ENCODE assay signal across 10 cellular contexts in genomic region chr12:2893007-2893406, GRCh38. TPM values are rescaled to one million over a fixed set of nuclear protein-coding genes. Genes with fewer than 3 reads are reported as not detected.
A peak's percentile ranks its signal among the peaks of the same experiment; 100 is the strongest.
DNase-seq lines count a peak whose midpoint lies in the region; ATAC-seq, FAIRE-seq and TF ChIP-seq lines count a peak whose summit lies in the region.
"Had no signal": no experiment of that assay in that cellular context is flagged by ENCODE, and none has a peak within 500 bp of the region (broad histone marks: within the 10 kb centered on the region; RNA-seq: fewer than 3 reads in every experiment).

No MANE protein-coding gene starts in this region.

- no peak overlapping the region for H3K27ac ChIP-seq in stomach smooth muscle (ENCODE audit: low read length)
- H3K27ac ChIP-seq in kidney (ENCODE audit: low read depth in 2 of 2, low read length in 2 of 2) = no peak overlapping the region
- H3K27ac ChIP-seq: BLaER1 treated with 17β-estradiol and CSF1 and Interleukin-3, amounts not matched to agents 10 nM and 100 nM had no signal

- H3K9ac ChIP-seq in stomach smooth muscle (ENCODE audit: low read length in 2 of 2) (no peak overlapping the region), kidney (ENCODE audit: low read length in 2 of 2) (no peak overlapping the region)
- H3K9ac ChIP-seq: BLaER1 treated with 17β-estradiol and CSF1 and Interleukin-3, amounts not matched to agents 10 nM and 100 nM had no signal

- no peak for DNase-seq in activated CD4-positive, alpha-beta memory T cell treated with anti-CD3 and anti-CD28 coated beads, Interleukin-2, amount 10 ng/mL, durations not matched to agents 7 days and 5 days
- DNase-seq in activated CD4-positive, alpha-beta memory T cell treated with anti-CD3 and anti-CD28 coated beads for 36 hours = no peak
- DNase-seq in activated CD8-positive, alpha-beta T cell treated with anti-CD3 and anti-CD28 coated beads for 36 hours = no peak
- DNase-seq in foreskin fibroblast (peak; percentile 85 to 94), kidney (no peak)

- peaks cover 15% of the 10 kb centered on the region for H3K36me3 Mint-ChIP-seq in activated CD4-positive, alpha-beta memory T cell treated with anti-CD3 and anti-CD28 coated beads, Interleukin-2, amount 10 ng/mL, durations not matched to agents 7 days and 5 days (ENCODE audit: low read depth)
- H3K36me3 Mint-ChIP-seq in activated CD4-positive, alpha-beta memory T cell treated with anti-CD3 and anti-CD28 coated beads for 36 hours = peaks cover 3% of the 10 kb centered on the region
- peaks cover 10% of the 10 kb centered on the region for H3K36me3 Mint-ChIP-seq in activated CD8-positive, alpha-beta T cell treated with anti-CD3 and anti-CD28 coated beads for 36 hours (ENCODE audit: low read depth)

- TF ChIP-seq CTCF in activated CD8-positive, alpha-beta T cell treated with anti-CD3 and anti-CD28 coated beads for 36 hours (IDR thresholded peaks at IDR 0.05) = no peak
- TF ChIP-seq CTCF in foreskin fibroblast (IDR thresholded peaks at IDR 0.05; ENCODE audit: low read depth, low read length) (no peak), kidney (IDR thresholded peaks at IDR 0.05; ENCODE audit: borderline replicate concordance, extremely low read depth, insufficient read depth) (no peak)

- CTCF ChIA-PET in activated CD4-positive, alpha-beta memory T cell treated with anti-CD3 and anti-CD28 coated beads, Interleukin-2, amount 10 ng/mL, durations not matched to agents 7 days and 5 days (lab: Charles Lee) = interaction anchor here (1.6 kb wide), 1 partner anchor 15 kb away, joined by 4 read pairs; no protein-coding TSS in a partner anchor
- CTCF ChIA-PET in activated CD4-positive, alpha-beta memory T cell treated with anti-CD3 and anti-CD28 coated beads for 36 hours (lab: Charles Lee) = interaction anchor here (0.9 kb wide), 1 partner anchor 19 kb away, joined by 3 read pairs; no protein-coding TSS in a partner anchor
- CTCF ChIA-PET in activated CD8-positive, alpha-beta T cell treated with anti-CD3 and anti-CD28 coated beads for 36 hours (lab: Charles Lee) = interaction anchor here (0.8 kb wide), 1 partner anchor 149 kb away, joined by 3 read pairs; no protein-coding TSS in a partner anchor

- no peaks in the 10 kb centered on the region for H3K9me3 ChIP-seq in stomach smooth muscle (ENCODE audit: control insufficient read depth in 2 of 2, low read length in 2 of 2)
- H3K9me3 ChIP-seq in kidney (ENCODE audit: control insufficient read depth in 1 of 2, low read length in 2 of 2) = no peaks in the 10 kb centered on the region
- H3K9me3 ChIP-seq: BLaER1 treated with 17β-estradiol and CSF1 and Interleukin-3, amounts not matched to agents 10 nM and 100 nM had no signal

- H3K4me1 ChIP-seq in stomach smooth muscle (ENCODE audit: control insufficient read depth, insufficient read depth, low read length) (peaks cover 20% of the 10 kb centered on the region), kidney (ENCODE audit: control insufficient read depth in 1 of 2, insufficient read depth in 1 of 2, low read depth in 1 of 2, low read length in 2 of 2) (peaks cover 3 to 8% of the 10 kb centered on the region in 2 donors)

- no peaks in the 10 kb centered on the region for H3K9me3 Mint-ChIP-seq in activated CD4-positive, alpha-beta memory T cell treated with anti-CD3 and anti-CD28 coated beads, Interleukin-2, amount 10 ng/mL, durations not matched to agents 7 days and 5 days
- H3K9me3 Mint-ChIP-seq in activated CD4-positive, alpha-beta memory T cell treated with anti-CD3 and anti-CD28 coated beads for 36 hours = no peaks in the 10 kb centered on the region
- no peaks in the 10 kb centered on the region for H3K9me3 Mint-ChIP-seq in activated CD8-positive, alpha-beta T cell treated with anti-CD3 and anti-CD28 coated beads for 36 hours

- ATAC-seq in activated CD8-positive, alpha-beta T cell treated with anti-CD3 and anti-CD28 coated beads for 36 hours = no peak
- ATAC-seq in GM18868 (IDR thresholded peaks at IDR 0.05; ENCODE audit: unreplicated experiment) (no peak), HG02970 (IDR thresholded peaks at IDR 0.05; ENCODE audit: low FRiP score, unreplicated experiment) (no peak)

- H3K36me3 ChIP-seq in stomach smooth muscle (ENCODE audit: control insufficient read depth in 2 of 2, insufficient read depth in 2 of 2, low read length in 2 of 2) (peaks cover 1 to 2% of the 10 kb centered on the region in 2 donors), kidney (ENCODE audit: control insufficient read depth in 1 of 2, insufficient read depth in 2 of 2, low read length in 2 of 2) (no peaks in the 10 kb centered on the region)

- H3K4me1 Mint-ChIP-seq in activated CD4-positive, alpha-beta memory T cell treated with anti-CD3 and anti-CD28 coated beads, Interleukin-2, amount 10 ng/mL, durations not matched to agents 7 days and 5 days = peaks cover 36% of the 10 kb centered on the region
- peaks cover 32% of the 10 kb centered on the region for H3K4me1 Mint-ChIP-seq in activated CD4-positive, alpha-beta memory T cell treated with anti-CD3 and anti-CD28 coated beads for 36 hours (ENCODE audit: low read depth)
- peaks cover 32% of the 10 kb centered on the region for H3K4me1 Mint-ChIP-seq in activated CD8-positive, alpha-beta T cell treated with anti-CD3 and anti-CD28 coated beads for 36 hours (ENCODE audit: low read depth)

- intact Hi-C loops in activated CD4-positive, alpha-beta memory T cell treated with anti-CD3 and anti-CD28 coated beads for 36 hours (cut with micrococcal nuclease) = no loop called here
- intact Hi-C loops in activated CD8-positive, alpha-beta T cell treated with anti-CD3 and anti-CD28 coated beads for 36 hours (cut with micrococcal nuclease) = no loop called here
- intact Hi-C loops in kidney (cut with DNase I) = no loop called here

- H3K4me3 Mint-ChIP-seq in activated CD4-positive, alpha-beta memory T cell treated with anti-CD3 and anti-CD28 coated beads, Interleukin-2, amount 10 ng/mL, durations not matched to agents 7 days and 5 days = peak overlapping the region; percentile 43
- no peak overlapping the region for H3K4me3 Mint-ChIP-seq in activated CD4-positive, alpha-beta memory T cell treated with anti-CD3 and anti-CD28 coated beads for 36 hours
- H3K4me3 Mint-ChIP-seq in activated CD8-positive, alpha-beta T cell treated with anti-CD3 and anti-CD28 coated beads for 36 hours = peak overlapping the region; percentile 24

- POLR2A ChIA-PET in activated CD4-positive, alpha-beta memory T cell treated with anti-CD3 and anti-CD28 coated beads, Interleukin-2, amount 10 ng/mL, durations not matched to agents 7 days and 5 days (lab: Charles Lee) = interaction anchor here (5.9 kb wide), 1 partner anchor 14 kb away, joined by 99 read pairs; the partner anchor contains the start of genes FOXM1 and RHNO1
- POLR2A ChIA-PET in activated CD4-positive, alpha-beta memory T cell treated with anti-CD3 and anti-CD28 coated beads for 36 hours (lab: Charles Lee) = no interaction called here
- POLR2A ChIA-PET in activated CD8-positive, alpha-beta T cell treated with anti-CD3 and anti-CD28 coated beads for 36 hours (lab: Charles Lee) = interaction anchor here (0.9 to 6.3 kb wide), 2 partner anchors 14 to 50 kb away, joined by 3 to 48 read pairs; partner anchors contain the start of genes FOXM1 and RHNO1

- no peak overlapping the region for H3K27ac Mint-ChIP-seq in activated CD4-positive, alpha-beta memory T cell treated with anti-CD3 and anti-CD28 coated beads, Interleukin-2, amount 10 ng/mL, durations not matched to agents 7 days and 5 days
- H3K27ac Mint-ChIP-seq in activated CD4-positive, alpha-beta memory T cell treated with anti-CD3 and anti-CD28 coated beads for 36 hours = no peak overlapping the region
- no peak overlapping the region for H3K27ac Mint-ChIP-seq in activated CD8-positive, alpha-beta T cell treated with anti-CD3 and anti-CD28 coated beads for 36 hours

- H3K27me3 ChIP-seq in stomach smooth muscle (ENCODE audit: control insufficient read depth in 1 of 2, insufficient read depth in 2 of 2, low read length in 2 of 2) = no peaks in the 10 kb centered on the region
- H3K27me3 ChIP-seq: BLaER1 treated with 17β-estradiol and CSF1 and Interleukin-3, amounts not matched to agents 10 nM and 100 nM had no signal

- no peak for FAIRE-seq in kidney (lab: Jason Lieb, UNC)
- FAIRE-seq: GM19239 had no signal

- H3K27me3 Mint-ChIP-seq in activated CD4-positive, alpha-beta memory T cell treated with anti-CD3 and anti-CD28 coated beads, Interleukin-2, amount 10 ng/mL, durations not matched to agents 7 days and 5 days = no peaks in the 10 kb centered on the region
- no peaks in the 10 kb centered on the region for H3K27me3 Mint-ChIP-seq in activated CD4-positive, alpha-beta memory T cell treated with anti-CD3 and anti-CD28 coated beads for 36 hours
- no peaks in the 10 kb centered on the region for H3K27me3 Mint-ChIP-seq in activated CD8-positive, alpha-beta T cell treated with anti-CD3 and anti-CD28 coated beads for 36 hours

- H3K4me3 ChIP-seq in foreskin fibroblast (ENCODE audit: low read depth in 1 of 2, low read length in 2 of 2) (peak overlapping the region; percentile 63 to 94), stomach smooth muscle (ENCODE audit: low read length in 2 of 2) (peak overlapping the region; percentile 22 to 47), kidney (ENCODE audit: low read length in 2 of 2) (no peak overlapping the region)
- H3K4me3 ChIP-seq: BLaER1 treated with 17β-estradiol and CSF1 and Interleukin-3, amounts not matched to agents 10 nM and 100 nM had no signal

RNA-seq across cellular contexts. Expression of gene TULP3, which starts 2.3 kb away (rescaled TPM):
- 1 to 10 TPM; 8.4 to 8.8 TPM for total RNA-seq in activated CD4-positive, alpha-beta memory T cell treated with anti-CD3 and anti-CD28 coated beads, Interleukin-2, amount 10 ng/mL, durations not matched to agents 7 days and 5 days
- 1 to 10 TPM; 5.5 to 6.5 TPM for total RNA-seq in activated CD4-positive, alpha-beta memory T cell treated with anti-CD3 and anti-CD28 coated beads for 36 hours
- 1 to 10 TPM; 5.6 to 6.0 TPM for total RNA-seq in activated CD8-positive, alpha-beta T cell treated with anti-CD3 and anti-CD28 coated beads for 36 hours
- total RNA-seq in kidney = 23.0 TPM
- polyA plus RNA-seq in kidney (ENCODE audit: insufficient read depth, low read depth, low replicate concordance) = 20.3 TPM

RNA-seq across cellular contexts. Expression of gene RHNO1, which starts 16.0 kb away (rescaled TPM):
- 10 to 100 TPM; 65.3 to 70.6 TPM for total RNA-seq in activated CD4-positive, alpha-beta memory T cell treated with anti-CD3 and anti-CD28 coated beads, Interleukin-2, amount 10 ng/mL, durations not matched to agents 7 days and 5 days
- total RNA-seq in activated CD4-positive, alpha-beta memory T cell treated with anti-CD3 and anti-CD28 coated beads for 36 hours = 10 to 100 TPM; 68.0 to 80.2 TPM
- 10 to 100 TPM; 56.9 to 62.9 TPM for total RNA-seq in activated CD8-positive, alpha-beta T cell treated with anti-CD3 and anti-CD28 coated beads for 36 hours
- total RNA-seq in kidney = 17.2 TPM
- 15.9 TPM for polyA plus RNA-seq in kidney (ENCODE audit: insufficient read depth, low read depth, low replicate concordance)

RNA-seq across cellular contexts. Expression of gene FOXM1, which starts 16.0 kb away (rescaled TPM):
- 100 to 1,000 TPM; 102 to 109 TPM for total RNA-seq in activated CD4-positive, alpha-beta memory T cell treated with anti-CD3 and anti-CD28 coated beads, Interleukin-2, amount 10 ng/mL, durations not matched to agents 7 days and 5 days
- total RNA-seq in activated CD4-positive, alpha-beta memory T cell treated with anti-CD3 and anti-CD28 coated beads for 36 hours = 10 to 100 TPM; 79.3 to 80.0 TPM
- total RNA-seq in activated CD8-positive, alpha-beta T cell treated with anti-CD3 and anti-CD28 coated beads for 36 hours = 10 to 100 TPM; 64.4 to 64.8 TPM
- 1.3 TPM for total RNA-seq in kidney
- polyA plus RNA-seq in kidney (ENCODE audit: insufficient read depth, low read depth, low replicate concordance) = 1.3 TPM

RNA-seq across cellular contexts. Expression of gene TEX52, which starts 36.2 kb away (rescaled TPM):
- total RNA-seq in activated CD4-positive, alpha-beta memory T cell treated with anti-CD3 and anti-CD28 coated beads, Interleukin-2, amount 10 ng/mL, durations not matched to agents 7 days and 5 days = under 1 TPM in 1 of 2 experiments, not detected in 1; 0.20 TPM
- under 1 TPM in 1 of 2 experiments, not detected in 1; 0.19 TPM for total RNA-seq in activated CD4-positive, alpha-beta memory T cell treated with anti-CD3 and anti-CD28 coated beads for 36 hours
- under 1 TPM; 0.29 to 0.36 TPM for total RNA-seq in activated CD8-positive, alpha-beta T cell treated with anti-CD3 and anti-CD28 coated beads for 36 hours
- total RNA-seq in kidney = not detected
- polyA plus RNA-seq in kidney (ENCODE audit: insufficient read depth, low read depth, low replicate concordance) = not detected

RNA-seq across cellular contexts. Expression of gene NRIP2, which starts 58.2 kb away (rescaled TPM):
- not detected for total RNA-seq in activated CD4-positive, alpha-beta memory T cell treated with anti-CD3 and anti-CD28 coated beads, Interleukin-2, amount 10 ng/mL, durations not matched to agents 7 days and 5 days
- not detected for total RNA-seq in activated CD4-positive, alpha-beta memory T cell treated with anti-CD3 and anti-CD28 coated beads for 36 hours
- total RNA-seq in activated CD8-positive, alpha-beta T cell treated with anti-CD3 and anti-CD28 coated beads for 36 hours = not detected
- 11.7 TPM for total RNA-seq in kidney
- polyA plus RNA-seq in kidney (ENCODE audit: insufficient read depth, low read depth, low replicate concordance) = 15.9 TPM

Comparison
In these comparisons a context has a peak if more than half of its experiments do, and no peak if none do; other contexts are left out.
1. DNase-seq: peak in foreskin fibroblast (2 of 2); none in activated CD4-positive, alpha-beta memory T cell treated with anti-CD3 and anti-CD28 coated beads, Interleukin-2, amount 10 ng/mL, durations not matched to agents 7 days and 5 days (single experiment), activated CD4-positive, alpha-beta memory T cell treated with anti-CD3 and anti-CD28 coated beads for 36 hours (single experiment), activated CD8-positive, alpha-beta T cell treated with anti-CD3 and anti-CD28 coated beads for 36 hours (single experiment) and kidney (single experiment).
2. H3K4me3 ChIP-seq: peak in foreskin fibroblast (2 of 2) and stomach smooth muscle (2 of 2); none in kidney (0 of 2).
3. RNA of gene FOXM1, which starts 16.0 kb away (total RNA-seq): 102 to 109 TPM in activated CD4-positive, alpha-beta memory T cell treated with anti-CD3 and anti-CD28 coated beads, Interleukin-2, amount 10 ng/mL, durations not matched to agents 7 days and 5 days, 79.3 to 80.0 TPM in activated CD4-positive, alpha-beta memory T cell treated with anti-CD3 and anti-CD28 coated beads for 36 hours and 64.4 to 64.8 TPM in activated CD8-positive, alpha-beta T cell treated with anti-CD3 and anti-CD28 coated beads for 36 hours; 1.3 TPM in kidney (single experiment); every median in the first group is over 10 times any median in the second.